1 cellular context compared by ENCODE assay signal in genomic region chr3:48739617-48739954, GRCh38.
TF ChIP-seq lines count a peak whose summit lies in the region.

No MANE protein-coding gene starts in this region.

TF ChIP-seq in HepG2, 621 proteins besides CTCF, POLR2A, EP300 and RAD21 (continued from another document):
- no peak for TF ChIP-seq ZBTB20 (CRISPR knock-in tag; IDR thresholded peaks at IDR 0.05; ENCODE audit: borderline replicate concordance, low read depth)
- TF ChIP-seq MAF1 (CRISPR knock-in tag; IDR thresholded peaks at IDR 0.05; ENCODE audit: borderline replicate concordance) = no peak
- no peak for TF ChIP-seq NFE2L1 (CRISPR knock-in tag; IDR thresholded peaks at IDR 0.05; ENCODE audit: borderline replicate concordance)
- TF ChIP-seq ZNF335 (CRISPR knock-in tag; IDR thresholded peaks at IDR 0.05) = no peak
- no peak for TF ChIP-seq ZMYM3 (CRISPR knock-in tag; IDR thresholded peaks at IDR 0.05)
- no peak for TF ChIP-seq IKZF1 (IDR thresholded peaks at IDR 0.05)
- TF ChIP-seq ZMYM2 (CRISPR knock-in tag; IDR thresholded peaks at IDR 0.05) = no peak
- TF ChIP-seq, protein P1, sequence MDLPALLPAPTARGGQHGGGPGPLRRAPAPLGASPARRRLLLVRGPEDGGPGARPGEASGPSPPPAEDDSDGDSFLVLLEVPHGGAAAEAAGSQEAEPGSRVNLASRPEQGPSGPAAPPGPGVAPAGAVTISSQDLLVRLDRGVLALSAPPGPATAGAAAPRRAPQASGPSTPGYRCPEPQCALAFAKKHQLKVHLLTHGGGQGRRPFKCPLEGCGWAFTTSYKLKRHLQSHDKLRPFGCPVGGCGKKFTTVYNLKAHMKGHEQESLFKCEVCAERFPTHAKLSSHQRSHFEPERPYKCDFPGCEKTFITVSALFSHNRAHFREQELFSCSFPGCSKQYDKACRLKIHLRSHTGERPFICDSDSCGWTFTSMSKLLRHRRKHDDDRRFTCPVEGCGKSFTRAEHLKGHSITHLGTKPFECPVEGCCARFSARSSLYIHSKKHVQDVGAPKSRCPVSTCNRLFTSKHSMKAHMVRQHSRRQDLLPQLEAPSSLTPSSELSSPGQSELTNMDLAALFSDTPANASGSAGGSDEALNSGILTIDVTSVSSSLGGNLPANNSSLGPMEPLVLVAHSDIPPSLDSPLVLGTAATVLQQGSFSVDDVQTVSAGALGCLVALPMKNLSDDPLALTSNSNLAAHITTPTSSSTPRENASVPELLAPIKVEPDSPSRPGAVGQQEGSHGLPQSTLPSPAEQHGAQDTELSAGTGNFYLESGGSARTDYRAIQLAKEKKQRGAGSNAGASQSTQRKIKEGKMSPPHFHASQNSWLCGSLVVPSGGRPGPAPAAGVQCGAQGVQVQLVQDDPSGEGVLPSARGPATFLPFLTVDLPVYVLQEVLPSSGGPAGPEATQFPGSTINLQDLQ (CRISPR knock-in tag; IDR thresholded peaks at IDR 0.05) = no peak
- TF ChIP-seq SNAPC5 (CRISPR knock-in tag; IDR thresholded peaks at IDR 0.05; ENCODE audit: borderline replicate concordance) = no peak
